ENCODE assay signal across 8 cellular contexts in the genomic region with DNA sequence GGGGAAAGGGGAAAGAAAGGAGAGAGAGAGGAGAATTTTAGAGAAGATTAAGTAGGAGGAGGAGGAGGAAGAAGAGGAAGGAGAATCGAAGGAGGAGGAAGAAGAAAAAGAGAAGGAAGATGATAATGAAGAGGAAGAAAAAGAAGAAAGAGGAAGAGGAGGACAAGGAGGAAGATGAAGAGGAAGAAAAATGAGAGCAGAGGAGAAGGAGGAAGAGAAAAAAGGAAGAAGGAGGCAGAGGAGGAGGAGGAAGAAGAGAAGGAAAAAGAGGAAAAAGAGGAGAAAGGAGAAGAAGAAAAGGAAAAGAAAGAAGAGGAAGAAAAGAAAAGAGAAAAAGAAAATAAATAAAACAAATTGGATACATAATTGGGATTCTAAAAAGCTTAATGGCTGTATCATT.
"Had no signal": no experiment of that assay in that cellular context is flagged by ENCODE, and none has a peak within 500 bp of the region (broad histone marks: within the 10 kb centered on the region; RNA-seq: fewer than 3 reads in every experiment).

No MANE protein-coding gene starts in this region.

- DNase-seq: H9, HCEC 1CT, HFFc6, KG1 had no signal

- ATAC-seq: GM23338, HepG2 had no signal

- H3K4me3 Mint-ChIP-seq: GM23338, H9, HFFc6, IgD-negative memory B cell had no signal

- H3K9me3 Mint-ChIP-seq: GM23338, HFFc6, IgD-negative memory B cell had no signal

- H3K4me3 ChIP-seq: GM23338 had no signal

- H3K27ac Mint-ChIP-seq: GM23338, H9, HFFc6, IgD-negative memory B cell had no signal

- H3K4me1 Mint-ChIP-seq: IgD-negative memory B cell had no signal

- H3K27ac ChIP-seq: HL-60 had no signal
